In genomic region chr17:83100853-83101391, GRCh38 we compare ENCODE assay signal across 11 cellular contexts. TPM values are rescaled to one million over a fixed set of nuclear protein-coding genes. Genes with fewer than 3 reads are reported as not detected.
A peak's percentile ranks its signal among the peaks of the same experiment; 100 is the strongest.
DNase-seq lines count a peak whose midpoint lies in the region; ATAC-seq and FAIRE-seq lines count a peak whose summit lies in the region.
"Had no signal": no experiment of that assay in that cellular context is flagged by ENCODE, and none has a peak within 500 bp of the region (broad histone marks: within the 10 kb centered on the region; RNA-seq: fewer than 3 reads in every experiment).

No MANE protein-coding gene starts in this region.

- no peak overlapping the region for H3K27ac Mint-ChIP-seq in activated T-helper 1 cell treated with anti-CD3 and anti-CD28 coated beads, Interleukin-12 subunit alpha, Interleukin-12 subunit beta, Interleukin-2, Interleukin-4 antibody, amounts not matched to agents 30 ng/mL and 10 ng/mL and 1 ng/mL, durations not matched to agents 14 hours and 24 hours and 36 hours

- no peak for FAIRE-seq in small intestine (lab: Jason Lieb, UNC)

- H3K4me1 ChIP-seq in subcutaneous abdominal adipose tissue (ENCODE audit: control insufficient read depth in 5 of 5, insufficient read depth in 5 of 5, low read length in 5 of 5) (peaks cover 2 to 76% (median 59%) of the 10 kb centered on the region in 5 donors), small intestine (ENCODE audit: control insufficient read depth in 2 of 2, insufficient read depth in 1 of 2, low read depth in 1 of 2, low read length in 1 of 2) (peaks cover 0 to 6% of the 10 kb centered on the region in 2 donors)

- WGBS in small intestine, 3 donors, result 8 to 24% (median 22%) methylated on average over 20 to 22 of the region's 22 CpGs

- H3K36me3 ChIP-seq in subcutaneous abdominal adipose tissue (ENCODE audit: control insufficient read depth in 5 of 5, insufficient read depth in 5 of 5, low read length in 5 of 5) (peaks cover 0 to 10% (median 7%) of the 10 kb centered on the region in 5 donors), small intestine (ENCODE audit: control insufficient read depth in 2 of 2, insufficient read depth in 2 of 2, low read length in 2 of 2) (peaks cover 0 to 2% of the 10 kb centered on the region in 2 donors)

- H3K4me3 ChIP-seq in subcutaneous abdominal adipose tissue (ENCODE audit: low read depth in 1 of 5, low read length in 5 of 5), result peak overlapping the region in 1 of 5 donors; percentile 30
- no peak overlapping the region for H3K4me3 ChIP-seq in small intestine (ENCODE audit: low read depth in 1 of 2, low read length in 2 of 2)

- ATAC-seq in left ventricle myocardium superior (peak; percentile 6), left colon (no peak)

- peak; percentile 63 to 78 for DNase-seq in NCI-H187 (lab: John Stamatoyannopoulos, UW)
- DNase-seq in NCI-H187 treated with DMSO at 0.1 percent for 48 hours (lab: John Stamatoyannopoulos, UW), result no peak
- DNase-seq in NCI-H748 treated with DMSO at 0.1 percent for 48 hours (lab: John Stamatoyannopoulos, UW), result peak; percentile 16
- no peak for DNase-seq in left ventricle myocardium superior
- DNase-seq in left colon, result no peak
- no peak for DNase-seq in activated T-helper 1 cell treated with anti-CD3 and anti-CD28 coated beads, Interleukin-12 subunit alpha, Interleukin-12 subunit beta, Interleukin-2, Interleukin-4 antibody, amounts not matched to agents 30 ng/mL and 10 ng/mL and 1 ng/mL, durations not matched to agents 14 hours and 24 hours and 36 hours (ENCODE audit: low spot score)
- DNase-seq in small intestine, result no peak
- DNase-seq: activated gamma-delta T cell, islet precursor cell, NCI-H446 treated with DMSO at 0.1 percent for 48 hours had no signal

- peaks cover 7% of the 10 kb centered on the region for H3K27me3 Mint-ChIP-seq in activated T-helper 1 cell treated with anti-CD3 and anti-CD28 coated beads, Interleukin-12 subunit alpha, Interleukin-12 subunit beta, Interleukin-2, Interleukin-4 antibody, amounts not matched to agents 30 ng/mL and 10 ng/mL and 1 ng/mL, durations not matched to agents 14 hours and 24 hours and 36 hours (ENCODE audit: insufficient read depth)

- intact Hi-C loops in left ventricle myocardium superior (cut with micrococcal nuclease) (no loop called here), left colon (cut with DNase I, micrococcal nuclease) (no loop called here)
- intact Hi-C loops in activated T-helper 1 cell treated with anti-CD3 and anti-CD28 coated beads, Interleukin-12 subunit alpha, Interleukin-12 subunit beta, Interleukin-2, Interleukin-4 antibody, amounts not matched to agents 30 ng/mL and 10 ng/mL and 1 ng/mL, durations not matched to agents 14 hours and 24 hours and 36 hours (cut with micrococcal nuclease), result no loop called here

- no peaks in the 10 kb centered on the region for H3K9me3 Mint-ChIP-seq in activated T-helper 1 cell treated with anti-CD3 and anti-CD28 coated beads, Interleukin-12 subunit alpha, Interleukin-12 subunit beta, Interleukin-2, Interleukin-4 antibody, amounts not matched to agents 30 ng/mL and 10 ng/mL and 1 ng/mL, durations not matched to agents 14 hours and 24 hours and 36 hours

- no peak overlapping the region for H3K4me3 Mint-ChIP-seq in activated T-helper 1 cell treated with anti-CD3 and anti-CD28 coated beads, Interleukin-12 subunit alpha, Interleukin-12 subunit beta, Interleukin-2, Interleukin-4 antibody, amounts not matched to agents 30 ng/mL and 10 ng/mL and 1 ng/mL, durations not matched to agents 14 hours and 24 hours and 36 hours

- H3K9me3 ChIP-seq in subcutaneous abdominal adipose tissue (ENCODE audit: control insufficient read depth in 5 of 5, low read length in 5 of 5) (no peaks in the 10 kb centered on the region), small intestine (ENCODE audit: control insufficient read depth, low read depth) (no peaks in the 10 kb centered on the region)

- no peaks in the 10 kb centered on the region for H3K4me1 Mint-ChIP-seq in activated T-helper 1 cell treated with anti-CD3 and anti-CD28 coated beads, Interleukin-12 subunit alpha, Interleukin-12 subunit beta, Interleukin-2, Interleukin-4 antibody, amounts not matched to agents 30 ng/mL and 10 ng/mL and 1 ng/mL, durations not matched to agents 14 hours and 24 hours and 36 hours (ENCODE audit: low read depth)

- H3K36me3 Mint-ChIP-seq in activated T-helper 1 cell treated with anti-CD3 and anti-CD28 coated beads, Interleukin-12 subunit alpha, Interleukin-12 subunit beta, Interleukin-2, Interleukin-4 antibody, amounts not matched to agents 30 ng/mL and 10 ng/mL and 1 ng/mL, durations not matched to agents 14 hours and 24 hours and 36 hours (ENCODE audit: low read depth), result no peaks in the 10 kb centered on the region

- H3K9ac ChIP-seq in subcutaneous abdominal adipose tissue (ENCODE audit: low read length in 5 of 5), result peak overlapping the region in 3 of 5 donors; percentile 28 to 63 (median 35)

- H3K27ac ChIP-seq in subcutaneous abdominal adipose tissue (ENCODE audit: low read depth, low read length) (peak overlapping the region; percentile 69), small intestine (ENCODE audit: low read depth in 1 of 2, low read length in 1 of 2) (no peak overlapping the region)

- H3K27me3 ChIP-seq in subcutaneous abdominal adipose tissue (ENCODE audit: control insufficient read depth in 5 of 5, insufficient read depth in 4 of 5, low read length in 5 of 5) (no peaks in the 10 kb centered on the region), small intestine (ENCODE audit: control insufficient read depth in 2 of 2, insufficient read depth in 2 of 2, low read length in 2 of 2) (no peaks in the 10 kb centered on the region)

RNA-seq across cellular contexts. Expression of gene METRNL, which starts 21.5 kb away (rescaled TPM):
- 68.4 TPM for total RNA-seq in left ventricle myocardium superior
- 100 to 1,000 TPM in 1 of 2 donors, 10 to 100 TPM in 1; 96.7 to 133 TPM for total RNA-seq in left colon
- 31.1 and 31.4 TPM in 2 replicates for total RNA-seq in activated T-helper 1 cell treated with anti-CD3 and anti-CD28 coated beads, Interleukin-12 subunit alpha, Interleukin-12 subunit beta, Interleukin-2, Interleukin-4 antibody, amounts not matched to agents 30 ng/mL and 10 ng/mL and 1 ng/mL, durations not matched to agents 14 hours and 24 hours and 36 hours
- 100 to 1,000 TPM in 2 of 3 donors, 10 to 100 TPM in 1; 64.4 to 118 (median 112) TPM for polyA plus RNA-seq in small intestine

Comparison
In these comparisons a context has a peak if more than half of its experiments do, and no peak if none do; other contexts are left out.
1. DNase-seq: peak in NCI-H187 (2 of 2) and NCI-H748 treated with DMSO at 0.1 percent for 48 hours (single experiment); none in NCI-H187 treated with DMSO at 0.1 percent for 48 hours (single experiment), left ventricle myocardium superior (single experiment), left colon (0 of 2), activated T-helper 1 cell treated with anti-CD3 and anti-CD28 coated beads, Interleukin-12 subunit alpha, Interleukin-12 subunit beta, Interleukin-2, Interleukin-4 antibody, amounts not matched to agents 30 ng/mL and 10 ng/mL and 1 ng/mL, durations not matched to agents 14 hours and 24 hours and 36 hours (single experiment) and small intestine (single experiment).